Comparison of ENCODE assay signal across 26 cellular contexts in genomic region chr4:183026701-183027100, GRCh38.
"Had no signal": no experiment of that assay in that cellular context is flagged by ENCODE, and none has a peak within 500 bp of the region (broad histone marks: within the 10 kb centered on the region; RNA-seq: fewer than 3 reads in every experiment).

No MANE protein-coding gene starts in this region.

- H3K9me3 ChIP-seq: stomach, suprapubic skin, testis, thoracic aorta, thyroid gland, tibial artery, tibial nerve, transverse colon, upper lobe of left lung, upper lobe of right lung, uterus, vagina had no signal

- DNase-seq: stimulated activated CD4-positive, alpha-beta T cell treated with anti-CD3 and anti-CD28 coated beads, Interleukin-2, amount 100 ng/mL, for 48 hours; stimulated activated CD4-positive, alpha-beta T cell treated with anti-CD3 and anti-CD28 coated beads, Interleukin-4, amount 100 ng/mL, for 1 hour; stimulated activated CD4-positive, alpha-beta T cell treated with anti-CD3 and anti-CD28 coated beads, Interleukin-4, amount 100 ng/mL, for 24 hours; stimulated activated CD4-positive, alpha-beta T cell treated with anti-CD3 and anti-CD28 coated beads, Interleukin-4, amount 100 ng/mL, for 4 hours; stimulated activated CD8-positive, alpha-beta memory T cell treated with anti-CD3 and anti-CD28 coated beads, Interleukin-4, amount 100 ng/mL, for 48 hours; stimulated activated naive B cell treated with anti-CD40 and anti-IgM and Interleukin-4, amounts not matched to agents 10 μg/mL and 1 μg/mL and 100 μg/mL, for 72 hours; stimulated activated naive CD4-positive, alpha-beta T cell; stimulated activated naive CD4-positive, alpha-beta T cell treated with Interleukin-2 at 50 U/mL for 16 hours; stimulated activated naive CD8-positive, alpha-beta T cell treated with anti-CD3 and anti-CD28 coated beads, Interleukin-15, amount 100 ng/mL, for 72 hours; stimulated activated naive CD8-positive, alpha-beta T cell treated with anti-CD3 and anti-CD28 coated beads, Interleukin-15, Interleukin-2, amounts not matched to agents 100 U/mL and 50 U/mL, for 24 hours; stomach; substantia nigra; testis; thyroid gland; tibial artery; transverse colon; upper lobe of left lung; upper lobe of right lung; uterus had no signal

- ATAC-seq: stimulated activated effector memory CD8-positive, alpha-beta T cell treated with anti-CD3 and anti-CD28 coated beads, Interleukin-12 subunit alpha, Interleukin-12 subunit beta, amount 100 ng/mL, for 72 hours; stimulated activated memory B cell treated with anti-CD40 and anti-IgM and Interleukin-4, amounts not matched to agents 10 μg/mL and 1 μg/mL and 100 μg/mL, for 72 hours; stimulated activated naive B cell treated with anti-CD40 and anti-IgM and Interleukin-4, amounts not matched to agents 10 μg/mL and 1 μg/mL and 100 μg/mL, for 72 hours; stimulated activated naive CD8-positive, alpha-beta T cell treated with anti-CD3 and anti-CD28 coated beads, Interleukin-15, amount 100 ng/mL, for 72 hours; stimulated activated naive CD8-positive, alpha-beta T cell treated with anti-CD3 and anti-CD28 coated beads, Interleukin-15, Interleukin-2, amounts not matched to agents 100 U/mL and 50 U/mL, for 24 hours; upper lobe of right lung had no signal

- H3K27me3 ChIP-seq: stomach, suprapubic skin, testis, thyroid gland, tibial artery, tibial nerve, transverse colon, upper lobe of left lung, upper lobe of right lung, uterus, vagina had no signal

- H3K36me3 ChIP-seq: stomach, suprapubic skin, thoracic aorta, thyroid gland, tibial artery, tibial nerve, transverse colon, upper lobe of left lung, upper lobe of right lung, uterus, vagina had no signal

- H3K4me1 ChIP-seq: stomach, suprapubic skin, testis, tibial artery, tibial nerve, transverse colon, upper lobe of left lung, upper lobe of right lung, uterus, vagina had no signal

- H3K27ac ChIP-seq: stomach, suprapubic skin, testis, thoracic aorta, thyroid gland, tibial artery, tibial nerve, transverse colon, upper lobe of left lung, upper lobe of right lung, uterus, vagina had no signal

- FAIRE-seq: urothelium cell line had no signal

- H3K4me3 ChIP-seq: stomach, suprapubic skin, testis, thoracic aorta, thyroid gland, tibial artery, tibial nerve, transverse colon, upper lobe of left lung, upper lobe of right lung, uterus, vagina had no signal
